In genomic region chr1:108828074-108828961, GRCh38 we compare ENCODE assay signal across 8 cellular contexts. TPM values are rescaled to one million over a fixed set of nuclear protein-coding genes. Genes with fewer than 3 reads are reported as not detected.
DNase-seq lines count a peak whose midpoint lies in the region; ATAC-seq and TF ChIP-seq lines count a peak whose summit lies in the region.

No MANE protein-coding gene starts in this region.

- H3K4me3 Mint-ChIP-seq in CD4-positive, CD25-positive, alpha-beta regulatory T cell = no peak overlapping the region

- H3K9me3 ChIP-seq in CD4-positive, CD25-positive, alpha-beta regulatory T cell (ENCODE audit: control insufficient read depth in 2 of 2, low read length in 2 of 2) = no peaks in the 10 kb centered on the region

- peak overlapping the region in 1 of 3 donors; percentile 56 for H3K27ac Mint-ChIP-seq in CD4-positive, CD25-positive, alpha-beta regulatory T cell

- H3K36me3 ChIP-seq in CD4-positive, CD25-positive, alpha-beta regulatory T cell (ENCODE audit: control insufficient read depth, insufficient read depth, low read length) = no peaks in the 10 kb centered on the region
- H3K36me3 ChIP-seq in H7 (replicated peaks; ENCODE audit: control insufficient read depth, insufficient read depth, low read length) (no peaks in the 10 kb centered on the region), kidney epithelial cell (ENCODE audit: control insufficient read depth, insufficient read depth, low read length) (no peaks in the 10 kb centered on the region)

- H3K27ac ChIP-seq in CD4-positive, CD25-positive, alpha-beta regulatory T cell (ENCODE audit: insufficient read depth, low read length, poor library complexity, severe bottlenecking) = no peak overlapping the region

- no peaks in the 10 kb centered on the region for H3K36me3 Mint-ChIP-seq in CD4-positive, CD25-positive, alpha-beta regulatory T cell

- H3K4me3 ChIP-seq in CD4-positive, CD25-positive, alpha-beta regulatory T cell (ENCODE audit: low read depth, low read length) = no peak overlapping the region
- no peak overlapping the region for H3K4me3 ChIP-seq in H7 (ENCODE audit: insufficient read depth, low read depth, low read length)
- no peak overlapping the region for H3K4me3 ChIP-seq in kidney epithelial cell (ENCODE audit: low read depth, low read length)

- H3K27me3 ChIP-seq in CD4-positive, CD25-positive, alpha-beta regulatory T cell (ENCODE audit: control insufficient read depth, insufficient read depth, low read length) = peaks cover 4% of the 10 kb centered on the region
- H3K27me3 ChIP-seq in H7 (ENCODE audit: control insufficient read depth, insufficient read depth, low read length) = no peaks in the 10 kb centered on the region
- H3K27me3 ChIP-seq in kidney epithelial cell (ENCODE audit: control insufficient read depth, insufficient read depth, low read length) = no peaks in the 10 kb centered on the region

- H3K27me3 Mint-ChIP-seq in CD4-positive, CD25-positive, alpha-beta regulatory T cell = peaks cover 15% of the 10 kb centered on the region

- H3K4me1 Mint-ChIP-seq in CD4-positive, CD25-positive, alpha-beta regulatory T cell = peaks cover 0 to 19% (median 9%) of the 10 kb centered on the region in 4 donors

- peak; percentile 67 for TF ChIP-seq CTCF in kidney epithelial cell (IDR thresholded peaks at IDR 0.05; ENCODE audit: insufficient read depth, low read length, poor library complexity, severe bottlenecking)

- ATAC-seq in CD4-positive, CD25-positive, alpha-beta regulatory T cell (ENCODE audit: low read depth in 2 of 2) = peak in 1 of 2 donors; percentile 44
- no peak for ATAC-seq in GM21576 (IDR thresholded peaks at IDR 0.05; ENCODE audit: unreplicated experiment)

- no peaks in the 10 kb centered on the region for H3K9me3 Mint-ChIP-seq in CD4-positive, CD25-positive, alpha-beta regulatory T cell

- H3K4me1 ChIP-seq in CD4-positive, CD25-positive, alpha-beta regulatory T cell (ENCODE audit: control insufficient read depth, insufficient read depth, low read length, poor library complexity, severe bottlenecking) = peaks cover 7% of the 10 kb centered on the region

- peak; percentile 53 to 77 (median 56) for DNase-seq in CD4-positive, CD25-positive, alpha-beta regulatory T cell
- DNase-seq in H7 (peak; percentile 91), NCI-H2196 treated with DMSO at 0.1 percent for 48 hours (lab: John Stamatoyannopoulos, UW; ENCODE audit: unreplicated experiment) (peak; percentile 26), kidney epithelial cell (ENCODE audit: low read depth) (no peak)
- peak; percentile 72 for DNase-seq in activated CD4-positive, CD25-positive, alpha-beta regulatory T cell treated with anti-CD3 and anti-CD28 coated beads, Interleukin-2, amount 50 U/mL, for 72 hours
- peak; percentile 56 for DNase-seq in central memory CD4-positive, alpha-beta T cell
- DNase-seq in stimulated activated CD4-positive, alpha-beta T cell treated with anti-CD3 and anti-CD28 coated beads, Interleukin-15, amount 100 ng/mL, for 48 hours (ENCODE audit: low read depth in 2 of 2) = peak; percentile 3 to 64

RNA-seq across cellular contexts. Expression of gene AKNAD1, which starts 28.6 kb away (rescaled TPM):
- total RNA-seq in CD4-positive, CD25-positive, alpha-beta regulatory T cell = not detected
- not detected for polyA plus RNA-seq in CD4-positive, CD25-positive, alpha-beta regulatory T cell
- total RNA-seq in H7 (2014; rRNA removed; shearing (Covaris generic)) = not detected in 2 replicates
- 1.8 TPM in 1 of 2 replicates, not detected in the other for total RNA-seq in kidney epithelial cell

RNA-seq across cellular contexts. Expression of gene GPSM2, which starts 48.5 kb away (rescaled TPM):
- total RNA-seq in CD4-positive, CD25-positive, alpha-beta regulatory T cell = 4.7 TPM
- 1 to 10 TPM; 2.2 to 5.4 (median 2.7) TPM for polyA plus RNA-seq in CD4-positive, CD25-positive, alpha-beta regulatory T cell
- 31.2 and 34.5 TPM in 2 replicates for total RNA-seq in H7 (2014; rRNA removed; shearing (Covaris generic))
- 7.1 and 7.4 TPM in 2 replicates for total RNA-seq in kidney epithelial cell
